Comparison of ENCODE assay signal across 26 cellular contexts in genomic region chr2:20440001-20440560, GRCh38. TPM values are rescaled to one million over a fixed set of nuclear protein-coding genes. Genes with fewer than 3 reads are reported as not detected.
A peak's percentile ranks its signal among the peaks of the same experiment; 100 is the strongest.
DNase-seq lines count a peak whose midpoint lies in the region; ATAC-seq, FAIRE-seq and TF ChIP-seq lines count a peak whose summit lies in the region.
"Had no signal": no experiment of that assay in that cellular context is flagged by ENCODE, and none has a peak within 500 bp of the region (broad histone marks: within the 10 kb centered on the region; RNA-seq: fewer than 3 reads in every experiment).

No MANE protein-coding gene starts in this region.

- H3K27me3 ChIP-seq in right atrium auricular region (no peaks in the 10 kb centered on the region), skeletal muscle satellite cell (ENCODE audit: control insufficient read depth, insufficient read depth, low read length) (no peaks in the 10 kb centered on the region)
- H3K27me3 ChIP-seq: adrenal gland, BE2C, cardiac muscle cell, SJSA1, testis had no signal

- TF ChIP-seq CTCF in right atrium auricular region (IDR thresholded peaks at IDR 0.05), result no peak
- TF ChIP-seq CTCF in GM20000 (IDR thresholded peaks at IDR 0.05; ENCODE audit: extremely low read depth, missing control alignments), result no peak

- intact Hi-C loops in left ventricle myocardium superior (cut with micrococcal nuclease), result no loop called here

- H3K4me2 ChIP-seq in skeletal muscle satellite cell (ENCODE audit: low read length), result no peak overlapping the region
- H3K4me2 ChIP-seq: smooth muscle cell had no signal

- peak overlapping the region; percentile 81 for H3K9ac ChIP-seq in skeletal muscle satellite cell (ENCODE audit: low read depth, low read length)

- H3K4me3 ChIP-seq in right atrium auricular region (no peak overlapping the region), skeletal muscle satellite cell (ENCODE audit: low read length) (no peak overlapping the region)
- H3K4me3 ChIP-seq: adrenal gland, cardiac muscle cell, HAP-1, SJSA1, smooth muscle cell, testis had no signal

- ATAC-seq in left ventricle myocardium superior, result no peak
- ATAC-seq in HG03196 (IDR thresholded peaks at IDR 0.05; ENCODE audit: unreplicated experiment), result no peak
- ATAC-seq: activated T-cell treated with anti-CD3 and anti-CD28 coated beads, Interleukin-2, amount 50 U/mL, for 4 hours; stimulated activated effector memory CD8-positive, alpha-beta T cell treated with anti-CD3 and anti-CD28 coated beads, Interleukin-12 subunit alpha, Interleukin-12 subunit beta, amount 100 ng/mL, for 72 hours had no signal

- TF ChIP-seq POLR2A in GM12891 (IDR thresholded peaks at IDR 0.05; ENCODE audit: low read depth, low read length), result no peak

- H3K27ac ChIP-seq in right atrium auricular region, result peak overlapping the region; percentile 37 to 59
- H3K27ac ChIP-seq: cardiac muscle cell had no signal

- H3K9me3 ChIP-seq in right atrium auricular region (no peaks in the 10 kb centered on the region), skeletal muscle satellite cell (replicated peaks; ENCODE audit: low read length) (no peaks in the 10 kb centered on the region)
- H3K9me3 ChIP-seq: adrenal gland, BE2C, HAP-1, SJSA1, testis had no signal

- H3K36me3 ChIP-seq in right atrium auricular region (no peaks in the 10 kb centered on the region), skeletal muscle satellite cell (ENCODE audit: insufficient read depth, low read length) (no peaks in the 10 kb centered on the region)
- H3K36me3 ChIP-seq: adrenal gland, BE2C, cardiac muscle cell, HAP-1, SJSA1 had no signal

- DNase-seq in right atrium auricular region (ENCODE audit: low spot score) (peak; percentile 56), left ventricle myocardium superior (no peak), islet precursor cell (peak; percentile 14), GM12891 (ENCODE audit: insufficient read length, low spot score) (no peak), GM20000 (ENCODE audit: low spot score) (no peak), NCI-H226 (no peak)
- DNase-seq: activated naive CD4-positive, alpha-beta T cell treated with Interleukin-2 at 50 U/mL for 16 hours; activated T-cell treated with anti-CD3 and anti-CD28 coated beads, Interleukin-2, amount 50 U/mL, for 4 hours; BE2C; COR-L47; glutamatergic neuron; NCI-H1105 treated with DMSO at 0.1 percent for 48 hours; NCI-H2029; NCI-H2227 treated with DMSO at 0.1 percent for 48 hours; NCI-H748 treated with DMSO at 0.1 percent for 48 hours; stimulated activated CD4-positive, alpha-beta T cell treated with anti-CD3 and anti-CD28 coated beads, Interleukin-2, amount 100 ng/mL, for 48 hours; T-helper 1 cell; testis had no signal

- H3K4me1 ChIP-seq in right atrium auricular region (peaks cover 0 to 30% of the 10 kb centered on the region in 2 donors), skeletal muscle satellite cell (ENCODE audit: control insufficient read depth, insufficient read depth, low read length) (peaks cover 36% of the 10 kb centered on the region)
- H3K4me1 ChIP-seq: testis had no signal

- no peak for FAIRE-seq in GM12891 (lab: Jason Lieb, UNC)

TF ChIP-seq in GM12891, 5 proteins besides CTCF, POLR2A, EP300 and RAD21:
- no peak for TF ChIP-seq POU2F2 (IDR thresholded peaks at IDR 0.05; ENCODE audit: low read depth, low read length)
- TF ChIP-seq POLR2AphosphoS5 (IDR thresholded peaks at IDR 0.05; ENCODE audit: low read depth, low read length), result no peak
- no peak for TF ChIP-seq TAF1 (IDR thresholded peaks at IDR 0.05; ENCODE audit: low read depth, low read length)
- no peak for TF ChIP-seq PAX5 (IDR thresholded peaks at IDR 0.05; ENCODE audit: insufficient read depth, low read length, severe bottlenecking)
- no peak for TF ChIP-seq SPI1 (IDR thresholded peaks at IDR 0.05; ENCODE audit: low read depth, low read length)
TF ChIP-seq in GM12891: peak in this region for 0.

RNA-seq across cellular contexts. Expression of gene RHOB, which starts 6.8 kb away (rescaled TPM):
- total RNA-seq in right atrium auricular region, result 100 to 1,000 TPM; 471 to 664 TPM
- 182 TPM for total RNA-seq in left ventricle myocardium superior
- 55.0 and 60.3 TPM in 2 replicates for total RNA-seq in skeletal muscle satellite cell (2012; rRNA removed)
- 12.7 TPM for polyA plus RNA-seq in GM12891 (2012; ENCODE audit: low read depth, missing spikeins)

Comparison
In these comparisons a context has a peak if more than half of its experiments do, and no peak if none do; other contexts are left out.
1. DNase-seq: peak in right atrium auricular region (single experiment) and islet precursor cell (single experiment); none in left ventricle myocardium superior (single experiment), GM12891 (single experiment), GM20000 (single experiment) and NCI-H226 (single experiment).